1 cellular context compared by ENCODE assay signal in genomic region chr12:49828143-49829091, GRCh38.
A peak's percentile ranks its signal among the peaks of the same experiment; 100 is the strongest.
TF ChIP-seq lines count a peak whose summit lies in the region.

TSS of gene NCKAP5L (minus strand) at chr12:49828413. CDS start at chr12:49804044, 24,369 bp downstream.

TF ChIP-seq in GM12878, 131 proteins besides CTCF, POLR2A, EP300 and RAD21 (continued from another document):
- TF ChIP-seq CEBPZ (IDR thresholded peaks at IDR 0.05; ENCODE audit: low read depth, low read length) = no peak
- no peak for TF ChIP-seq HDAC2 (IDR thresholded peaks at IDR 0.05)
- TF ChIP-seq ZBTB4 (CRISPR knock-in tag; IDR thresholded peaks at IDR 0.05) = no peak
- peak; percentile 78; the same call in 1 of the 2 replicates for TF ChIP-seq SIN3A (IDR thresholded peaks at IDR 0.05; ENCODE audit: low read depth, low read length)
- no peak for TF ChIP-seq HDAC6 (IDR thresholded peaks at IDR 0.05; ENCODE audit: unreplicated experiment)
- no peak for TF ChIP-seq BCL11A (IDR thresholded peaks at IDR 0.05; ENCODE audit: low read depth, low read length)
